1 cellular context compared by ENCODE assay signal in genomic region chr6:96923871-96924493, GRCh38.
TF ChIP-seq lines count a peak whose summit lies in the region.

No MANE protein-coding gene starts in this region.

TF ChIP-seq in HepG2, 621 proteins besides CTCF, POLR2A, EP300 and RAD21 (continued from another document and continues in another):
- no peak for TF ChIP-seq ZBTB7A (CRISPR knock-in tag; IDR thresholded peaks at IDR 0.05)
- TF ChIP-seq PPARG (CRISPR knock-in tag; conservative IDR thresholded peaks at IDR 0.05), result no peak
- no peak for TF ChIP-seq ATF7-NPFF (CRISPR knock-in tag; IDR thresholded peaks at IDR 0.05; ENCODE audit: low read depth)
- no peak for TF ChIP-seq NR2F1 (CRISPR knock-in tag; IDR thresholded peaks at IDR 0.05)
- no peak for TF ChIP-seq DNMT1 (CRISPR knock-in tag; IDR thresholded peaks at IDR 0.05)
- no peak for TF ChIP-seq IRF1 (CRISPR knock-in tag; IDR thresholded peaks at IDR 0.05; ENCODE audit: low read depth)
- TF ChIP-seq NPAS2 (CRISPR knock-in tag; IDR thresholded peaks at IDR 0.05; ENCODE audit: borderline replicate concordance), result no peak
- TF ChIP-seq MAFK (conservative IDR thresholded peaks at IDR 0.05 in 1 of 2, IDR thresholded peaks at IDR 0.05 in 1 of 2; ENCODE audit: low read length in 2 of 2), result no peak
- no peak for TF ChIP-seq ZNF446 (CRISPR knock-in tag; IDR thresholded peaks at IDR 0.05)
- no peak for TF ChIP-seq ZNF713 (CRISPR knock-in tag; IDR thresholded peaks at IDR 0.05)
- TF ChIP-seq ZNF646 (CRISPR knock-in tag; IDR thresholded peaks at IDR 0.05), result no peak
- no peak for TF ChIP-seq ZNF549 (CRISPR knock-in tag; IDR thresholded peaks at IDR 0.05)
- TF ChIP-seq CAMTA2 (CRISPR knock-in tag; IDR thresholded peaks at IDR 0.05; ENCODE audit: borderline replicate concordance), result no peak
- TF ChIP-seq ZBTB4 (CRISPR knock-in tag; IDR thresholded peaks at IDR 0.05; ENCODE audit: borderline replicate concordance), result no peak
- TF ChIP-seq GMEB1 (CRISPR knock-in tag; IDR thresholded peaks at IDR 0.05; ENCODE audit: borderline replicate concordance), result 0 out of 2 replicates have a peak, but pooled peaks have one; percentile 47
- no peak for TF ChIP-seq SRY (CRISPR knock-in tag; IDR thresholded peaks at IDR 0.05)
- TF ChIP-seq ZNF616 (CRISPR knock-in tag; IDR thresholded peaks at IDR 0.05; ENCODE audit: low read depth), result no peak
- TF ChIP-seq ZNF614 (CRISPR knock-in tag; IDR thresholded peaks at IDR 0.05; ENCODE audit: borderline replicate concordance), result no peak
- no peak for TF ChIP-seq GATAD2A (CRISPR knock-in tag; IDR thresholded peaks at IDR 0.05)
- no peak for TF ChIP-seq ZEB1 (IDR thresholded peaks at IDR 0.05; ENCODE audit: insufficient replicate concordance, low read depth)
- no peak for TF ChIP-seq ZBTB34 (CRISPR knock-in tag; IDR thresholded peaks at IDR 0.05)
- TF ChIP-seq TOE1 (CRISPR knock-in tag; IDR thresholded peaks at IDR 0.05), result no peak
- TF ChIP-seq PCBP1 (IDR thresholded peaks at IDR 0.05; ENCODE audit: borderline replicate concordance, low read depth, low read length), result no peak
- no peak for TF ChIP-seq SNAPC4 (CRISPR knock-in tag; IDR thresholded peaks at IDR 0.05)
- TF ChIP-seq XBP1 (CRISPR knock-in tag; IDR thresholded peaks at IDR 0.05), result no peak
- TF ChIP-seq ZNF362 (CRISPR knock-in tag; IDR thresholded peaks at IDR 0.05; ENCODE audit: borderline replicate concordance), result no peak
- TF ChIP-seq ZNF564 (CRISPR knock-in tag; IDR thresholded peaks at IDR 0.05), result 0 out of 2 replicates have a peak, but pooled peaks have one; percentile 32
- TF ChIP-seq KDM2A (CRISPR knock-in tag; IDR thresholded peaks at IDR 0.05; ENCODE audit: borderline replicate concordance, low read depth), result 0 out of 2 replicates have a peak, but pooled peaks have one; percentile 58
- no peak for TF ChIP-seq MED1 (CRISPR knock-in tag; IDR thresholded peaks at IDR 0.05)
- no peak for TF ChIP-seq ZNF672 (CRISPR knock-in tag; IDR thresholded peaks at IDR 0.05)
- peak; percentile 60; the same call in 1 of the 2 replicates for TF ChIP-seq KMT2B (CRISPR knock-in tag; IDR thresholded peaks at IDR 0.05)
